ENCODE assay signal across 8 cellular contexts in the genomic region with DNA sequence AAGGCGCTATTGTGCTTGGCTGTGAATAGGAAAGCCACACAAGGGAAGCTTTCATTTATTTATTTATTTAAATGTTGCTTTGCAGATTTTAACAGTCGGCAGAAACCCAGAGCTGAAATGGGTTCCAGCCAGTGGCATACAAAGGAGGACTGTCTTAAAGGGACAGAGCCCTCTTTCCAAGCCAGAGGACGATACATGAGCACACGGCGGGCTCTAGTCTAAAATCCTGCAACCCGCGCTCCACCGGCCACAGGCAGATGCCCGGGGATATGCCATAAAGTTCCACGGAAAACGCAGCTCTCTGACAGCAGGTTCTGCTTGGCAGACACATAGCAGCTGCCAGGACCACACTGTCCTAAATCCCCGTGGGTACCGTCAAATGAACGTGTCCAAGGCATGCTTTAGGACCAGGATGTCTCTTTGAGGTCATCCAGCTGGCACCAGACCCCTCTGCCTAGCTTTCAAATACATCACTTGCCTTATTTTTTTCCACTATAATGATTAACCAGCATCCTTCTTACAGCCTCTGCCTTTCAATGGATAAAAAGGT.
A peak's percentile ranks its signal among the peaks of the same experiment; 100 is the strongest.
DNase-seq lines count a peak whose midpoint lies in the region; ATAC-seq and TF ChIP-seq lines count a peak whose summit lies in the region.

No MANE protein-coding gene starts in this region.

- TF ChIP-seq CTCF in esophagus squamous epithelium (IDR thresholded peaks at IDR 0.05) (no peak), neural progenitor cell (IDR thresholded peaks at IDR 0.05) (no peak)

- no peaks in the 10 kb centered on the region for H3K27me3 Mint-ChIP-seq in neural progenitor cell (ENCODE audit: insufficient read depth, low read depth)

- peak overlapping the region; percentile 92 for H3K4me2 ChIP-seq in GM23248 (ENCODE audit: unreplicated experiment)
- H3K4me2 ChIP-seq in neural progenitor cell, result peak overlapping the region; percentile 95

- no peak overlapping the region for H3K27ac ChIP-seq in GM23248
- no peak overlapping the region for H3K27ac ChIP-seq in SJSA1
- H3K27ac ChIP-seq in esophagus squamous epithelium, result peak overlapping the region; percentile 41 to 72 (median 63)
- no peak overlapping the region for H3K27ac ChIP-seq in neural progenitor cell

- H3K79me2 ChIP-seq in GM23248 (ENCODE audit: insufficient read depth), result peaks cover 88% of the 10 kb centered on the region
- no peaks in the 10 kb centered on the region for H3K79me2 ChIP-seq in neural progenitor cell (ENCODE audit: low read depth)

- H3K36me3 Mint-ChIP-seq in neural progenitor cell, result no peaks in the 10 kb centered on the region

- no peak for TF ChIP-seq POLR2A in esophagus squamous epithelium (IDR thresholded peaks at IDR 0.05)

- H3K9me2 ChIP-seq in GM23248 (ENCODE audit: insufficient read depth), result no peaks in the 10 kb centered on the region

- no peaks in the 10 kb centered on the region; the same call in 1 of the 2 replicates for H4K20me1 ChIP-seq in GM23248 (ENCODE audit: insufficient read depth)
- peaks cover 21% of the 10 kb centered on the region for H4K20me1 ChIP-seq in neural progenitor cell (ENCODE audit: low read depth)

- H3K9ac ChIP-seq in GM23248 (peak overlapping the region; percentile 70), neural progenitor cell (no peak overlapping the region)

- peak; percentile 34 for DNase-seq in ACHN
- DNase-seq in GM23248, result peak; percentile 64
- peak in 1 of 2 experiments; percentile 66 for DNase-seq in SJSA1 (ENCODE audit: low read depth in 1 of 2, low spot score in 2 of 2)
- DNase-seq in esophagus squamous epithelium (lab: John Stamatoyannopoulos, UW), result no peak
- no peak for DNase-seq in neural progenitor cell (ENCODE audit: low spot score)
- DNase-seq in NK-92 treated with Interleukin-12 subunit alpha and Interleukin-12 subunit beta, amount 100 ng/mL, for 24 hours (lab: John Stamatoyannopoulos, UW), result no peak
- no peak for DNase-seq in LoVo (ENCODE audit: low spot score)

- H3K36me3 ChIP-seq in GM23248 (ENCODE audit: low read depth) (no peaks in the 10 kb centered on the region), SJSA1 (no peaks in the 10 kb centered on the region), esophagus squamous epithelium (no peaks in the 10 kb centered on the region), neural progenitor cell (no peaks in the 10 kb centered on the region)

- peaks cover 30% of the 10 kb centered on the region for H3K4me1 ChIP-seq in GM23248 (ENCODE audit: insufficient read depth)
- peaks cover 46% of the 10 kb centered on the region for H3K4me1 ChIP-seq in SJSA1 (replicated peaks)
- peaks cover 45 to 86% (median 64%) of the 10 kb centered on the region in 3 donors for H3K4me1 ChIP-seq in esophagus squamous epithelium
- peaks cover 32% of the 10 kb centered on the region for H3K4me1 ChIP-seq in neural progenitor cell

- 4 to 7% methylated on average over 14 of the region's 14 CpGs for WGBS in GM23248 (ENCODE audit: low coverage in 1 of 2, low lambda C conversion rate in 2 of 2, missing lambda C conversion rate in 2 of 2), 2 experiments
- WGBS in esophagus squamous epithelium, 2 donors, result 8 to 20% methylated on average over 14 of the region's 14 CpGs

- intact Hi-C loops in esophagus squamous epithelium (cut with DNase I), result no loop called here

- H3K9me3 ChIP-seq in GM23248 (ENCODE audit: low read depth), result no peaks in the 10 kb centered on the region
- no peaks in the 10 kb centered on the region for H3K9me3 ChIP-seq in SJSA1 (replicated peaks)
- H3K9me3 ChIP-seq in esophagus squamous epithelium, result no peaks in the 10 kb centered on the region
- H3K9me3 ChIP-seq in neural progenitor cell (ENCODE audit: low read depth), result no peaks in the 10 kb centered on the region

- H3F3A ChIP-seq in GM23248 (ENCODE audit: insufficient read depth) (peaks cover 11% of the 10 kb centered on the region; the same call in 1 of the 2 replicates), neural progenitor cell (ENCODE audit: low read depth) (peaks cover 18% of the 10 kb centered on the region)

- in situ Hi-C loops in ACHN (cut with HindIII; ENCODE audit: low pct_ligation_motif_present, low pct_unique_long_range_greater_than_20kb, low sequenced_read_pairs), result loop anchor here (25.0 kb wide), 1 partner anchor 230 kb away; no protein-coding TSS in a partner anchor
- in situ Hi-C loops in GM23248 (cut with MboI), result no loop called here

- H3K4me1 Mint-ChIP-seq in neural progenitor cell, result peaks cover 34% of the 10 kb centered on the region

- no peaks in the 10 kb centered on the region for H3K9me3 Mint-ChIP-seq in neural progenitor cell

- H3K27me3 ChIP-seq in GM23248 (replicated peaks; ENCODE audit: insufficient read depth) (no peaks in the 10 kb centered on the region), SJSA1 (replicated peaks) (no peaks in the 10 kb centered on the region), esophagus squamous epithelium (no peaks in the 10 kb centered on the region), neural progenitor cell (no peaks in the 10 kb centered on the region)

- peak overlapping the region; percentile 85 for H3K4me3 Mint-ChIP-seq in neural progenitor cell

- ATAC-seq in HG02981 (IDR thresholded peaks at IDR 0.05; ENCODE audit: unreplicated experiment), result no peak

- H3K4me3 ChIP-seq in GM23248, result peak overlapping the region; percentile 73
- peak overlapping the region; percentile 18 for H3K4me3 ChIP-seq in SJSA1
- H3K4me3 ChIP-seq in esophagus squamous epithelium, result peak overlapping the region; percentile 14 to 65 (median 44)
- peak overlapping the region; percentile 47 for H3K4me3 ChIP-seq in neural progenitor cell

- peak overlapping the region; percentile 65 for H2AFZ ChIP-seq in GM23248
- H2AFZ ChIP-seq in neural progenitor cell (replicated peaks), result peak overlapping the region; percentile 26

- no peak overlapping the region for H3K27ac Mint-ChIP-seq in neural progenitor cell

Comparison
In these comparisons a context has a peak if more than half of its experiments do, and no peak if none do; other contexts are left out.
1. DNase-seq: peak in ACHN (single experiment) and GM23248 (single experiment); none in esophagus squamous epithelium (single experiment), neural progenitor cell (single experiment), NK-92 treated with Interleukin-12 subunit alpha and Interleukin-12 subunit beta, amount 100 ng/mL, for 24 hours (single experiment) and LoVo (single experiment).
2. H3K27ac ChIP-seq: peak in esophagus squamous epithelium (4 of 4); none in GM23248 (single experiment), SJSA1 (single experiment) and neural progenitor cell (single experiment).
3. H3K4me3 ChIP-seq: peak in every context shown above with its lines; median percentile 73 in GM23248; 47 in neural progenitor cell; 44 in esophagus squamous epithelium; 18 in SJSA1.